ENCODE assay signal across 8 cellular contexts in genomic region chr1:6424000-6424565, GRCh38. TPM values are rescaled to one million over a fixed set of nuclear protein-coding genes. Genes with fewer than 3 reads are reported as not detected.
A peak's percentile ranks its signal among the peaks of the same experiment; 100 is the strongest.
DNase-seq lines count a peak whose midpoint lies in the region; ATAC-seq and TF ChIP-seq lines count a peak whose summit lies in the region.

No MANE protein-coding gene starts in this region.

- no peak for ATAC-seq in thoracic aorta (ENCODE audit: insufficient number of reproducible peaks, low FRiP score, low read depth)

- no peaks in the 10 kb centered on the region for H3K9me3 ChIP-seq in SK-N-MC (ENCODE audit: low read depth, low read length)
- no peaks in the 10 kb centered on the region for H3K9me3 ChIP-seq in esophagus squamous epithelium
- H3K9me3 ChIP-seq in thoracic aorta, result no peaks in the 10 kb centered on the region

- peak overlapping the region; percentile 63 for H3K4me3 Mint-ChIP-seq in activated naive CD8-positive, alpha-beta T cell
- no peak overlapping the region for H3K4me3 Mint-ChIP-seq in activated naive CD8-positive, alpha-beta T cell treated with anti-CD3 and anti-CD28 coated beads for 36 hours

- H3K36me3 Mint-ChIP-seq in activated naive CD8-positive, alpha-beta T cell, result no peaks in the 10 kb centered on the region
- H3K36me3 Mint-ChIP-seq in activated naive CD8-positive, alpha-beta T cell treated with anti-CD3 and anti-CD28 coated beads for 36 hours, result no peaks in the 10 kb centered on the region

- H3K4me3 ChIP-seq in SK-N-MC (0 out of 2 replicates have a peak overlapping the region, but pooled peaks have one; percentile 9), esophagus squamous epithelium (peak overlapping the region in 3 of 4 donors; percentile 31 to 61 (median 49)), thoracic aorta (peak overlapping the region; percentile 45)

- no peak for TF ChIP-seq CTCF in esophagus squamous epithelium (IDR thresholded peaks at IDR 0.05)
- TF ChIP-seq CTCF in thoracic aorta (IDR thresholded peaks at IDR 0.05), result no peak

- H3K4me1 ChIP-seq in esophagus squamous epithelium (peaks cover 59 to 98% (median 65%) of the 10 kb centered on the region in 3 donors), thoracic aorta (ENCODE audit: control insufficient read depth in 1 of 2, low read depth in 2 of 2) (peaks cover 18 to 44% of the 10 kb centered on the region in 2 donors)

- DNase-seq in activated naive CD8-positive, alpha-beta T cell treated with anti-CD3 and anti-CD28 coated beads for 36 hours, result no peak
- DNase-seq in SK-N-MC (ENCODE audit: low read depth, low spot score), result no peak
- no peak for DNase-seq in esophagus squamous epithelium (lab: John Stamatoyannopoulos, UW)
- no peak for DNase-seq in thoracic aorta (ENCODE audit: low spot score)
- no peak for DNase-seq in stimulated activated CD4-positive, alpha-beta T cell treated with anti-CD3 and anti-CD28 coated beads, Interleukin-2, amount 100 ng/mL, for 24 hours
- DNase-seq in Ammon's horn (ENCODE audit: low spot score), result no peak
- no peak for DNase-seq in erythroblast (lab: John Stamatoyannopoulos, UW)

- no peak overlapping the region for H3K9ac ChIP-seq in SK-N-MC (ENCODE audit: insufficient read length)

- intact Hi-C loops in esophagus squamous epithelium (cut with DNase I), result no loop called here

- H3K27me3 ChIP-seq in esophagus squamous epithelium (peaks cover 0 to 100% (median 6%) of the 10 kb centered on the region in 4 donors), thoracic aorta (replicated peaks; ENCODE audit: insufficient read depth) (peaks cover 24% of the 10 kb centered on the region)

- H3K27ac ChIP-seq in SK-N-MC, result no peak overlapping the region
- H3K27ac ChIP-seq in esophagus squamous epithelium, result peak overlapping the region in 2 of 4 donors; percentile 13 to 50
- no peak overlapping the region for H3K27ac ChIP-seq in thoracic aorta

- TF ChIP-seq POLR2A in esophagus squamous epithelium (IDR thresholded peaks at IDR 0.05) (no peak), erythroblast (IDR thresholded peaks at IDR 0.05; ENCODE audit: low read length) (no peak)

- H3K4me1 Mint-ChIP-seq in activated naive CD8-positive, alpha-beta T cell (ENCODE audit: low read depth), result peaks cover 9% of the 10 kb centered on the region
- peaks cover 4% of the 10 kb centered on the region for H3K4me1 Mint-ChIP-seq in activated naive CD8-positive, alpha-beta T cell treated with anti-CD3 and anti-CD28 coated beads for 36 hours

- peak overlapping the region; percentile 41 for H3K27ac Mint-ChIP-seq in activated naive CD8-positive, alpha-beta T cell
- H3K27ac Mint-ChIP-seq in activated naive CD8-positive, alpha-beta T cell treated with anti-CD3 and anti-CD28 coated beads for 36 hours, result no peak overlapping the region

- no peaks in the 10 kb centered on the region for H3K9me3 Mint-ChIP-seq in activated naive CD8-positive, alpha-beta T cell (ENCODE audit: low read depth)
- no peaks in the 10 kb centered on the region for H3K9me3 Mint-ChIP-seq in activated naive CD8-positive, alpha-beta T cell treated with anti-CD3 and anti-CD28 coated beads for 36 hours

- H3K36me3 ChIP-seq in SK-N-MC (ENCODE audit: insufficient read depth, low read length) (no peaks in the 10 kb centered on the region), esophagus squamous epithelium (no peaks in the 10 kb centered on the region), thoracic aorta (no peaks in the 10 kb centered on the region)

- 0 to 5% methylated on average over 2 to 20 of the region's 35 CpGs for WGBS in esophagus squamous epithelium, 2 donors

- peaks cover 12% of the 10 kb centered on the region for H3K27me3 Mint-ChIP-seq in activated naive CD8-positive, alpha-beta T cell
- peaks cover 67% of the 10 kb centered on the region for H3K27me3 Mint-ChIP-seq in activated naive CD8-positive, alpha-beta T cell treated with anti-CD3 and anti-CD28 coated beads for 36 hours

RNA-seq across cellular contexts. Expression of gene ESPN, which starts 0.5 kb away (rescaled TPM):
- under 1 TPM; 0.39 to 0.44 TPM for total RNA-seq in activated naive CD8-positive, alpha-beta T cell treated with anti-CD3 and anti-CD28 coated beads for 36 hours
- total RNA-seq in esophagus squamous epithelium, result 10 to 100 TPM; 14.5 to 22.2 (median 18.6) TPM
- not detected for total RNA-seq in thoracic aorta

RNA-seq across cellular contexts. Expression of gene HES2, which starts 4.4 kb away (rescaled TPM):
- total RNA-seq in activated naive CD8-positive, alpha-beta T cell treated with anti-CD3 and anti-CD28 coated beads for 36 hours, result not detected
- 10 to 100 TPM; 40.5 to 51.9 (median 50.2) TPM for total RNA-seq in esophagus squamous epithelium
- total RNA-seq in thoracic aorta, result not detected

RNA-seq across cellular contexts. Expression of gene ACOT7, which starts 30.5 kb away (rescaled TPM):
- total RNA-seq in activated naive CD8-positive, alpha-beta T cell treated with anti-CD3 and anti-CD28 coated beads for 36 hours, result 10 to 100 TPM; 80.8 to 86.2 TPM
- total RNA-seq in esophagus squamous epithelium, result 10 to 100 TPM; 23.5 to 50.7 (median 39.0) TPM
- 10 to 100 TPM; 23.7 to 33.0 TPM for total RNA-seq in thoracic aorta

RNA-seq across cellular contexts. Expression of gene TNFRSF25, which starts 41.9 kb away (rescaled TPM):
- total RNA-seq in activated naive CD8-positive, alpha-beta T cell treated with anti-CD3 and anti-CD28 coated beads for 36 hours, result 10 to 100 TPM; 64.7 to 67.8 TPM
- total RNA-seq in esophagus squamous epithelium, result 10 to 100 TPM; 22.1 to 47.3 (median 34.3) TPM
- 10 to 100 TPM in 1 of 2 donors, 1 to 10 TPM in 1; 9.5 to 48.2 TPM for total RNA-seq in thoracic aorta

Comparison
In these comparisons a context has a peak if more than half of its experiments do, and no peak if none do; other contexts are left out.
1. RNA of gene ESPN, which starts 0.5 kb away (total RNA-seq): 14.5 to 22.2 TPM in esophagus squamous epithelium; 0.39 to 0.44 TPM in activated naive CD8-positive, alpha-beta T cell treated with anti-CD3 and anti-CD28 coated beads for 36 hours and not detected in thoracic aorta; every median in the first group is over 10 times any median in the second.
2. RNA of gene HES2, which starts 4.4 kb away (total RNA-seq): 40.5 to 51.9 TPM in esophagus squamous epithelium; not detected in activated naive CD8-positive, alpha-beta T cell treated with anti-CD3 and anti-CD28 coated beads for 36 hours and not detected in thoracic aorta; every median in the first group is over 10 times any median in the second.
3. Peak in every context shown above with its lines, with median percentiles within 50 percentile points of each other: H3K4me3 ChIP-seq.